In the genomic region with DNA sequence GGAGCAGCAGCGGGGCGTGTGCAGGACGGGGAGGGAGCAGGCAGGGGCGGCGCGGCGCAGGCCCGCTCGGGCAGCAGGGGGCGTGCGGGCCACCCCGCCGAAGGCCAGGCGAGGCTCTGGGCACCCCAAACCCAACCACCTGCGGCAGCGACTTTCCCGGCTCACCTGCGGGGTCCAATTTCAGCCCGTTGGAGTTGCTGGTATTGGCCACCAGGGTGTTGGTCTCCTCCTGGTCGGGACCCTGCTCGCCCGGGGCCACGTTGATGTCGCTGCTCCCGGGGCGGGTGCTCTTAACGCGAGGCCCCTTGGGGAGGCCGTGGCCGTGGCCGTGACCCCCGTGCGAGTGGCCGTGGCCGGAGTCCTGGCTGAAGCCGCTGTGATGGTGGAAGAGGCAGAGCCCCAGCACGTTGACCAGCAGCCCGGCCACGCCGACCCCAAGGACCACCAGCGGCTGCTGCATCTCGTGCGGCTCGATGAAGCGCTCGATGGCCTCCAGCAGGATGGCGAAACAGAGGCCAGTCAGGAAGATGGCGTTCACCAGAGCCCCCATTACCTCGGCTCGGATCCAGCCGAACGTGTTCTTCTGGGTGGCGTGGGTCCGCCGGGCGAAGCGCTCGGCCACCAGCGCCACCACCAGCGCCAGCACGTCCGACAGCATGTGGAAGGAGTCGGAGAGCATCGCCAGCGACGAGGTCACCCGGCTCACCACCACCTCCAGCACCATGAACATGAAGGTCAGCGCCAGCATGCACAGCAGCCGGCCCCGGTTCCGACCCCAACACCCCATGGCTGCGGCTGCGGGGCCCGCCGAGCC, we compare ENCODE assay signal across 8 cellular contexts. TPM values are rescaled to one million over a fixed set of nuclear protein-coding genes. Genes with fewer than 3 reads are reported as not detected.
DNase-seq lines count a peak whose midpoint lies in the region; ATAC-seq and TF ChIP-seq lines count a peak whose summit lies in the region.

No MANE protein-coding gene starts in this region.

- TF ChIP-seq POLR2A in breast epithelium (IDR thresholded peaks at IDR 0.05), result no peak

- H3K36me3 ChIP-seq in breast epithelium, result no peaks in the 10 kb centered on the region

- H3K9me3 ChIP-seq in breast epithelium, result no peaks in the 10 kb centered on the region

- intact Hi-C loops in breast epithelium (cut with DNase I; ENCODE audit: low total_unique reads), result loop anchor here (10.0 kb wide), 1 partner anchor 77 kb away; no protein-coding TSS in a partner anchor

- peak overlapping the region; percentile 91 to 94 (median 93) for H3K4me3 Mint-ChIP-seq in immature natural killer cell

- H3K4me3 ChIP-seq in breast epithelium, result peak overlapping the region; percentile 91 to 93 (median 92)

- no peaks in the 10 kb centered on the region for H3K27me3 ChIP-seq in breast epithelium

- DNase-seq in NCI-H2081 (lab: John Stamatoyannopoulos, UW) (peak; percentile 48 to 71), NCI-H2081 treated with DMSO at 0.1 percent for 48 hours (lab: John Stamatoyannopoulos, UW) (no peak), NCI-H128 (lab: John Stamatoyannopoulos, UW; ENCODE audit: unreplicated experiment) (peak; percentile 62), breast epithelium (ENCODE audit: low spot score in 2 of 2) (peak; percentile 46 to 64), immature natural killer cell (peak; percentile 69 to 74 (median 74))
- peak; percentile 70 for DNase-seq in stimulated activated CD4-positive, alpha-beta T cell treated with anti-CD3 and anti-CD28 coated beads, Interleukin-12 subunit alpha, Interleukin-12 subunit beta, amount 100 ng/mL, for 4 hours

- H3K4me1 Mint-ChIP-seq in immature natural killer cell, result peaks cover 59 to 76% of the 10 kb centered on the region in 2 donors

- TF ChIP-seq CTCF in VCaP (conservative IDR thresholded peaks at IDR 0.05), result peak; percentile 86
- TF ChIP-seq CTCF in breast epithelium (IDR thresholded peaks at IDR 0.05), result peak; percentile 48 to 73 (median 69)

- H3K4me1 ChIP-seq in breast epithelium, result no peaks in the 10 kb centered on the region

- no peaks in the 10 kb centered on the region for H3K9me3 Mint-ChIP-seq in immature natural killer cell

- H3K27me3 Mint-ChIP-seq in immature natural killer cell (ENCODE audit: low read depth in 3 of 3), result peaks cover 5 to 9% (median 7%) of the 10 kb centered on the region in 3 donors

- H3K27ac Mint-ChIP-seq in immature natural killer cell, result peak overlapping the region; percentile 75 to 94 (median 92)

- peaks cover 3 to 19% (median 5%) of the 10 kb centered on the region in 3 donors for H3K36me3 Mint-ChIP-seq in immature natural killer cell

- ATAC-seq in HG02642 (IDR thresholded peaks at IDR 0.05; ENCODE audit: poor library complexity, unreplicated experiment), result peak; percentile 46

- peak overlapping the region; percentile 88 for H3K27ac ChIP-seq in VCaP
- peak overlapping the region; percentile 87 to 97 for H3K27ac ChIP-seq in breast epithelium

RNA-seq across cellular contexts. Expression of gene SLC30A1, which starts 0.9 kb away (rescaled TPM):
- 10 to 100 TPM; 16.1 to 21.2 (median 16.3) TPM for total RNA-seq in breast epithelium
- 1 to 10 TPM in 2 of 3 donors, under 1 TPM in 1; 0.67 to 3.6 (median 2.2) TPM for polyA plus RNA-seq in immature natural killer cell
